ENCODE assay signal across 23 cellular contexts in the genomic region with DNA sequence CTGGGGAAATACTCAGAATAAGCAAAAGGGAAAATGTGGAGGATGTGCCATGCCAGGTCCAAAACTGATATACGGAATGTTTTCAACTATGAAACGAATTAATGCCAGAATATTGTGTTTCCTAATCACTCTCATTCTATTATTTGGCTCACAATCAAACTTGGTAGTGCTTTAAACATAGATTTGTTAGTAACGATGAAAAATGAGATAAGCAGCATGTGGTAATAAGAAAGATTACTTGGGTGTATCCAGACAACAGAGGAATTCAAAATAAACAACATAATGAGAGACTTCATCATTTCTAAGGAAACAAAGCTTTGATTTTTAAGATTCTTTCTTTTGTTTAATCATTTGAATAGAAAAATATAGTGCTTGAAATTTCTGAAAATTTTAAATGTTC.
"Had no signal": no experiment of that assay in that cellular context is flagged by ENCODE, and none has a peak within 500 bp of the region (broad histone marks: within the 10 kb centered on the region; RNA-seq: fewer than 3 reads in every experiment).

No MANE protein-coding gene starts in this region.

- H3K9me3 ChIP-seq: gastrocnemius medialis, lower lobe of right lung, neutrophil, right atrium auricular region, stomach, testis, tibial artery had no signal

- H3K27me3 Mint-ChIP-seq: progenitor cell of endocrine pancreas, type B pancreatic cell had no signal

- H3K27ac ChIP-seq: dorsolateral prefrontal cortex, gastrocnemius medialis, lower lobe of right lung, neutrophil, parathyroid adenoma, right atrium auricular region, stomach, testis, tibial artery had no signal

- H3K4me1 ChIP-seq: gastrocnemius medialis, lower lobe of right lung, parathyroid adenoma, right atrium auricular region, stomach, testis, tibial artery had no signal

- H3K4me1 Mint-ChIP-seq: naive thymus-derived CD8-positive, alpha-beta T cell; stimulated activated effector memory CD8-positive, alpha-beta T cell treated with anti-CD3 and anti-CD28 coated beads, Interleukin-12 subunit alpha, Interleukin-12 subunit beta, amount 100 ng/mL, for 72 hours had no signal

- H3K4me3 Mint-ChIP-seq: naive thymus-derived CD8-positive, alpha-beta T cell; stimulated activated effector memory CD8-positive, alpha-beta T cell treated with anti-CD3 and anti-CD28 coated beads, Interleukin-12 subunit alpha, Interleukin-12 subunit beta, amount 100 ng/mL, for 72 hours; type B pancreatic cell had no signal

- DNase-seq: central memory CD4-positive, alpha-beta T cell; dorsolateral prefrontal cortex; effector CD4-positive, alpha-beta T cell; erythroblast; foreskin fibroblast; gastrocnemius medialis; head of caudate nucleus; left ventricle myocardium superior; lower lobe of right lung; naive thymus-derived CD8-positive, alpha-beta T cell; stimulated activated CD4-positive, alpha-beta T cell treated with anti-CD3 and anti-CD28 coated beads, Interleukin-2, amount 100 ng/mL, for 24 hours; stimulated activated CD4-positive, alpha-beta T cell treated with anti-CD3 and anti-CD28 coated beads, Interleukin-4, amount 100 ng/mL, for 24 hours; stimulated activated naive CD4-positive, alpha-beta T cell treated with Interleukin-2 at 50 U/mL for 16 hours; stomach; testis; tibial artery had no signal

- ATAC-seq: gastrocnemius medialis; left ventricle myocardium superior; naive thymus-derived CD8-positive, alpha-beta T cell; sciatic nerve; stimulated activated effector memory CD8-positive, alpha-beta T cell treated with anti-CD3 and anti-CD28 coated beads, Interleukin-12 subunit alpha, Interleukin-12 subunit beta, amount 100 ng/mL, for 72 hours had no signal

- H3K36me3 ChIP-seq: gastrocnemius medialis, lower lobe of right lung, neutrophil, right atrium auricular region, stomach, tibial artery had no signal

- H3K9ac ChIP-seq: parathyroid adenoma had no signal

- H3K79me2 ChIP-seq: parathyroid adenoma had no signal

- H3K27ac Mint-ChIP-seq: naive thymus-derived CD8-positive, alpha-beta T cell; progenitor cell of endocrine pancreas; stimulated activated effector memory CD8-positive, alpha-beta T cell treated with anti-CD3 and anti-CD28 coated beads, Interleukin-12 subunit alpha, Interleukin-12 subunit beta, amount 100 ng/mL, for 72 hours; type B pancreatic cell had no signal

- H3K4me3 ChIP-seq: dorsolateral prefrontal cortex, gastrocnemius medialis, lower lobe of right lung, right atrium auricular region, stomach, testis, tibial artery had no signal

- H2AFZ ChIP-seq: parathyroid adenoma had no signal

- H3K27me3 ChIP-seq: dorsolateral prefrontal cortex, gastrocnemius medialis, neutrophil, right atrium auricular region, stomach, testis, tibial artery had no signal

- H3K36me3 Mint-ChIP-seq: naive thymus-derived CD8-positive, alpha-beta T cell; stimulated activated effector memory CD8-positive, alpha-beta T cell treated with anti-CD3 and anti-CD28 coated beads, Interleukin-12 subunit alpha, Interleukin-12 subunit beta, amount 100 ng/mL, for 72 hours; type B pancreatic cell had no signal
